ENCODE assay signal across 14 cellular contexts in genomic region chr17:50203086-50203485, GRCh38. TPM values are rescaled to one million over a fixed set of nuclear protein-coding genes. Genes with fewer than 3 reads are reported as not detected.
DNase-seq lines count a peak whose midpoint lies in the region; ATAC-seq and TF ChIP-seq lines count a peak whose summit lies in the region.
"Had no signal": no experiment of that assay in that cellular context is flagged by ENCODE, and none has a peak within 500 bp of the region (broad histone marks: within the 10 kb centered on the region; RNA-seq: fewer than 3 reads in every experiment).

No MANE protein-coding gene starts in this region.

- no peak overlapping the region for H3K4me2 ChIP-seq in mesenchymal stem cell (ENCODE audit: low read length, poor library complexity, severe bottlenecking)

- H3K4me3 Mint-ChIP-seq in activated T-helper 17 cell treated with anti-CD3 and anti-CD28 coated beads, Interleukin-2, amount 50 U/mL, for 72 hours = no peak overlapping the region
- H3K4me3 Mint-ChIP-seq: stimulated activated naive CD8-positive, alpha-beta T cell treated with anti-CD3 and anti-CD28 coated beads, Interleukin-15, Interleukin-2, amounts not matched to agents 100 ng/mL and 50 ng/mL, for 24 hours had no signal

- no peak for TF ChIP-seq POLR2A in suprapubic skin (IDR thresholded peaks at IDR 0.05)

- peak overlapping the region; percentile 80 for H2BK120ac ChIP-seq in mesenchymal stem cell (ENCODE audit: low read depth, low read length)

- H3K9me3 Mint-ChIP-seq in activated T-helper 17 cell treated with anti-CD3 and anti-CD28 coated beads, Interleukin-2, amount 50 U/mL, for 72 hours = no peaks in the 10 kb centered on the region
- H3K9me3 Mint-ChIP-seq: stimulated activated naive CD8-positive, alpha-beta T cell treated with anti-CD3 and anti-CD28 coated beads, Interleukin-15, Interleukin-2, amounts not matched to agents 100 ng/mL and 50 ng/mL, for 24 hours had no signal

- no peak for ATAC-seq in HG02885 (IDR thresholded peaks at IDR 0.05; ENCODE audit: poor library complexity, unreplicated experiment)
- ATAC-seq in activated T-helper 17 cell treated with anti-CD3 and anti-CD28 coated beads, Interleukin-2, amount 50 U/mL, for 72 hours (replicated peaks) = no peak
- no peak for ATAC-seq in GM19328 (IDR thresholded peaks at IDR 0.05; ENCODE audit: unreplicated experiment)
- ATAC-seq: psoas muscle had no signal

- no peaks in the 10 kb centered on the region for H3K36me3 Mint-ChIP-seq in activated T-helper 17 cell treated with anti-CD3 and anti-CD28 coated beads, Interleukin-2, amount 50 U/mL, for 72 hours (ENCODE audit: low read depth)

- peak overlapping the region; percentile 0 for H2AK5ac ChIP-seq in mesenchymal stem cell (ENCODE audit: low read length, severe bottlenecking)

- H2BK15ac ChIP-seq in mesenchymal stem cell (ENCODE audit: low read depth, poor library complexity, severe bottlenecking) = peak overlapping the region; percentile 89

- H3K27ac ChIP-seq in ascending aorta = peak overlapping the region; percentile 52 to 97
- no peak overlapping the region for H3K27ac ChIP-seq in mesenchymal stem cell (ENCODE audit: low read length, poor library complexity, severe bottlenecking)
- peak overlapping the region; percentile 73 for H3K27ac ChIP-seq in suprapubic skin
- H3K27ac ChIP-seq: cardiac muscle cell had no signal

- H3K4me1 ChIP-seq in ascending aorta (peaks cover 3 to 32% of the 10 kb centered on the region in 2 donors), mesenchymal stem cell (ENCODE audit: control insufficient read depth, insufficient read depth, low read depth, low read length) (peaks cover 40% of the 10 kb centered on the region), suprapubic skin (peaks cover 60% of the 10 kb centered on the region)

- peak overlapping the region; percentile 18 to 87 for H2BK12ac ChIP-seq in mesenchymal stem cell (ENCODE audit: low read length in 2 of 2)

- intact Hi-C loops in ascending aorta (cut with DNase I) = loop anchor here (5.0 kb wide), 1 partner anchor 34 kb away; no protein-coding TSS in a partner anchor

- H3K18ac ChIP-seq in mesenchymal stem cell (ENCODE audit: low read depth in 1 of 2, low read length in 2 of 2) = peak overlapping the region; percentile 53 to 83

- no peak overlapping the region for H3K4me3 ChIP-seq in ascending aorta
- peak overlapping the region in 1 of 2 experiments; percentile 100 for H3K4me3 ChIP-seq in mesenchymal stem cell (ENCODE audit: insufficient read depth in 1 of 2, low read depth in 1 of 2, low read length in 2 of 2)
- peak overlapping the region; percentile 1 for H3K4me3 ChIP-seq in suprapubic skin
- H3K4me3 ChIP-seq: cardiac muscle cell, psoas muscle had no signal

- H3K9ac ChIP-seq in mesenchymal stem cell (ENCODE audit: low read length) = peak overlapping the region; percentile 100

- H3K4ac ChIP-seq in mesenchymal stem cell (ENCODE audit: low read depth in 1 of 2, low read length in 2 of 2) = peak overlapping the region; percentile 54 to 76

- peak overlapping the region in 1 of 2 experiments; percentile 14 for H3K23ac ChIP-seq in mesenchymal stem cell (ENCODE audit: low read length in 2 of 2)

- H3K36me3 ChIP-seq in ascending aorta (peaks cover 13 to 15% of the 10 kb centered on the region in 2 donors), mesenchymal stem cell (ENCODE audit: control insufficient read depth in 1 of 2, insufficient read depth in 2 of 2, low read depth in 1 of 2, low read length in 2 of 2) (peaks cover 12 to 13% of the 10 kb centered on the region in 2 experiments), suprapubic skin (no peaks in the 10 kb centered on the region)

- H4K8ac ChIP-seq in mesenchymal stem cell (ENCODE audit: low read length) = no peak overlapping the region

- peak overlapping the region; percentile 94 for H4K91ac ChIP-seq in mesenchymal stem cell (ENCODE audit: low read length)

- no peak overlapping the region for H2AFZ ChIP-seq in mesenchymal stem cell (ENCODE audit: low read depth, low read length)

- peaks cover 11% of the 10 kb centered on the region for H3K79me1 ChIP-seq in mesenchymal stem cell (replicated peaks; ENCODE audit: low read length, poor library complexity, severe bottlenecking)

- WGBS in mesenchymal stem cell = 70% methylated on average over 10 of the region's 14 CpGs
- 40% methylated on average over 14 of the region's 14 CpGs for WGBS in suprapubic skin

- no peak overlapping the region for H3K27ac Mint-ChIP-seq in activated T-helper 17 cell treated with anti-CD3 and anti-CD28 coated beads, Interleukin-2, amount 50 U/mL, for 72 hours
- H3K27ac Mint-ChIP-seq: stimulated activated naive CD8-positive, alpha-beta T cell treated with anti-CD3 and anti-CD28 coated beads, Interleukin-15, Interleukin-2, amounts not matched to agents 100 ng/mL and 50 ng/mL, for 24 hours had no signal

- no peaks in the 10 kb centered on the region for H3K27me3 ChIP-seq in ascending aorta
- no peaks in the 10 kb centered on the region for H3K27me3 ChIP-seq in mesenchymal stem cell (ENCODE audit: control insufficient read depth in 1 of 2, insufficient read depth in 1 of 2, low read length in 2 of 2)
- peaks cover 31% of the 10 kb centered on the region for H3K27me3 ChIP-seq in suprapubic skin

- no peak for TF ChIP-seq EP300 in suprapubic skin (IDR thresholded peaks at IDR 0.05)

- H2BK5ac ChIP-seq in mesenchymal stem cell (ENCODE audit: low read depth, low read length, poor library complexity, severe bottlenecking) = no peak overlapping the region

- H3K27me3 Mint-ChIP-seq in activated T-helper 17 cell treated with anti-CD3 and anti-CD28 coated beads, Interleukin-2, amount 50 U/mL, for 72 hours = peaks cover 61% of the 10 kb centered on the region

- no peaks in the 10 kb centered on the region for H3K9me3 ChIP-seq in ascending aorta
- no peaks in the 10 kb centered on the region for H3K9me3 ChIP-seq in mesenchymal stem cell (ENCODE audit: control insufficient read depth, low read length)
- no peaks in the 10 kb centered on the region for H3K9me3 ChIP-seq in suprapubic skin
- H3K9me3 ChIP-seq: psoas muscle had no signal

- DNase-seq in GM04504 (ENCODE audit: low read depth) (peak; percentile 83), ascending aorta (ENCODE audit: low spot score in 2 of 2) (no peak), mesenchymal stem cell (no peak), suprapubic skin (ENCODE audit: low spot score in 2 of 2) (peak in 1 of 2 donors; percentile 75), DMS53 (lab: John Stamatoyannopoulos, UW) (no peak)
- DNase-seq: activated CD4-positive, alpha-beta T cell treated with anti-CD3 and anti-CD28 coated beads for 48 hours; activated gamma-delta T cell; NCI-H2029 treated with DMSO at 0.1 percent for 48 hours; psoas muscle had no signal

- H3K4me1 Mint-ChIP-seq in activated T-helper 17 cell treated with anti-CD3 and anti-CD28 coated beads, Interleukin-2, amount 50 U/mL, for 72 hours = peaks cover 7% of the 10 kb centered on the region

- no peak overlapping the region for H3K14ac ChIP-seq in mesenchymal stem cell (ENCODE audit: low read length in 2 of 2)

- TF ChIP-seq CTCF in ascending aorta (IDR thresholded peaks at IDR 0.05) (no peak), suprapubic skin (IDR thresholded peaks at IDR 0.05) (no peak)

RNA-seq across cellular contexts. Expression of gene COL1A1, which starts 1.7 kb away (rescaled TPM):
- total RNA-seq in ascending aorta (547 TPM), suprapubic skin (10 to 100 TPM; 19.2 to 56.8 (median 33.1) TPM)
- polyA plus RNA-seq in mesenchymal stem cell (2013, experiment 1 of 2) = 4,381 TPM
- 4,150 TPM for polyA plus RNA-seq in mesenchymal stem cell (2013, experiment 2 of 2)
- total RNA-seq in activated T-helper 17 cell treated with anti-CD3 and anti-CD28 coated beads, Interleukin-2, amount 50 U/mL, for 72 hours = 1 to 10 TPM in 1 of 2 donors, under 1 TPM in 1; 0.37 to 1.9 TPM

RNA-seq across cellular contexts. Expression of gene SGCA, which starts 37.3 kb away (rescaled TPM):
- total RNA-seq in ascending aorta (78.5 TPM), suprapubic skin (1 to 10 TPM; 2.1 to 5.8 (median 4.0) TPM)
- 0.14 TPM for polyA plus RNA-seq in mesenchymal stem cell (2013, experiment 1 of 2)
- 0.08 TPM for polyA plus RNA-seq in mesenchymal stem cell (2013, experiment 2 of 2)
- total RNA-seq in activated T-helper 17 cell treated with anti-CD3 and anti-CD28 coated beads, Interleukin-2, amount 50 U/mL, for 72 hours = not detected

RNA-seq across cellular contexts. Expression of gene PPP1R9B, which starts 52.6 kb away (rescaled TPM):
- total RNA-seq in ascending aorta = 63.5 TPM
- polyA plus RNA-seq in mesenchymal stem cell (2013, experiment 1 of 2) = 34.9 TPM
- polyA plus RNA-seq in mesenchymal stem cell (2013, experiment 2 of 2) = 33.0 TPM
- total RNA-seq in suprapubic skin = 10 to 100 TPM; 21.5 to 26.2 (median 23.7) TPM
- 10 to 100 TPM; 73.6 to 89.2 TPM for total RNA-seq in activated T-helper 17 cell treated with anti-CD3 and anti-CD28 coated beads, Interleukin-2, amount 50 U/mL, for 72 hours

Comparison
In these comparisons a context has a peak if more than half of its experiments do, and no peak if none do; other contexts are left out.
1. RNA of gene SGCA, which starts 37.3 kb away (total RNA-seq): 78.5 TPM in ascending aorta (single experiment); 2.1 to 5.8 TPM in suprapubic skin and not detected in activated T-helper 17 cell treated with anti-CD3 and anti-CD28 coated beads, Interleukin-2, amount 50 U/mL, for 72 hours; every median in the first group is over 10 times any median in the second.